In the genomic region with DNA sequence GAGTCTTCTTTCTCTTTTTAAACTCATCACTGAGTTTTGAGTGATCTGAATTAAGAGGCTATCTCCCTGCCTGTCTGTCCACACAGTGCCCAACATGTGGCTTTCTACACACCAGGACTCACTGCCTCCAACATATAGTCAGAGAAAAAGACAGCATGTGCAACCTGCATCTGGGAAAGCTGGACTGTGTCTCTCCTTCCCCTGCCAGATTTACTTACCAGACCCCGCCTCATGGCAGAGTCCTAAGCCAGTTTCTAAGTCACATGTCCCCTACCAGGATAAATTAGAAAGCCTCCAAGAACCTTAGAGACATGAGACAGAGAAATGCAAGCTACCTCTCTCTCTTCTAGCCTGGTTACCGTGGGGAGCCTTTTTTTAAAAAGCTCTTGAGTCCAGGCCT, we compare ENCODE assay signal across 13 cellular contexts. TPM values are rescaled to one million over a fixed set of nuclear protein-coding genes. Genes with fewer than 3 reads are reported as not detected.
DNase-seq lines count a peak whose midpoint lies in the region; ATAC-seq, FAIRE-seq and TF ChIP-seq lines count a peak whose summit lies in the region.
"Had no signal": no experiment of that assay in that cellular context is flagged by ENCODE, and none has a peak within 500 bp of the region (broad histone marks: within the 10 kb centered on the region; RNA-seq: fewer than 3 reads in every experiment).

No MANE protein-coding gene starts in this region.

- CTCF ChIA-PET in activated CD8-positive, alpha-beta T cell treated with anti-CD3 and anti-CD28 coated beads for 36 hours (lab: Charles Lee) = interaction anchor here (1.1 to 7.3 kb wide), 6 partner anchors 9 to 79 kb away, joined by 3 to 240 read pairs (median 10); no protein-coding TSS in a partner anchor
- CTCF ChIA-PET in activated CD8-positive, alpha-beta T cell treated with anti-CD3 and anti-CD28 coated beads, Interleukin-2, amount 10 ng/mL, durations not matched to agents 7 days and 5 days (lab: Charles Lee) = interaction anchor here (0.7 to 27.1 kb wide), 5 partner anchors 9 to 20 kb away, joined by 4 to 1049 read pairs (median 8); no protein-coding TSS in a partner anchor

- H3K27ac ChIP-seq in muscle layer of colon (ENCODE audit: low read depth, low read length) = peak overlapping the region; percentile 98
- H3K27ac ChIP-seq in thyroid gland = peak overlapping the region; percentile 94 to 98 (median 98)

- DNase-seq in activated CD8-positive, alpha-beta T cell treated with anti-CD3 and anti-CD28 coated beads for 36 hours = no peak
- DNase-seq in activated CD8-positive, alpha-beta T cell treated with anti-CD3 and anti-CD28 coated beads, Interleukin-2, amount 10 ng/mL, durations not matched to agents 7 days and 5 days = no peak
- no peak for DNase-seq in adipocyte (ENCODE audit: low read depth)
- DNase-seq in thyroid gland = no peak
- no peak for DNase-seq in NOMO-1 (lab: John Stamatoyannopoulos, UW; ENCODE audit: unreplicated experiment in 2 of 2)
- no peak for DNase-seq in H54 (ENCODE audit: insufficient read length, low spot score)
- DNase-seq: MM.1S, NCI-H69 had no signal

- H3K4me1 Mint-ChIP-seq in activated CD8-positive, alpha-beta T cell treated with anti-CD3 and anti-CD28 coated beads for 36 hours (ENCODE audit: low read depth) = peaks cover 65% of the 10 kb centered on the region
- H3K4me1 Mint-ChIP-seq in activated CD8-positive, alpha-beta T cell treated with anti-CD3 and anti-CD28 coated beads, Interleukin-2, amount 10 ng/mL, durations not matched to agents 7 days and 5 days (ENCODE audit: low read depth) = peaks cover 74% of the 10 kb centered on the region

- no peaks in the 10 kb centered on the region for H3K9me3 Mint-ChIP-seq in activated CD8-positive, alpha-beta T cell treated with anti-CD3 and anti-CD28 coated beads for 36 hours
- H3K9me3 Mint-ChIP-seq in activated CD8-positive, alpha-beta T cell treated with anti-CD3 and anti-CD28 coated beads, Interleukin-2, amount 10 ng/mL, durations not matched to agents 7 days and 5 days (ENCODE audit: insufficient read depth) = no peaks in the 10 kb centered on the region

- POLR2A ChIA-PET in activated CD8-positive, alpha-beta T cell treated with anti-CD3 and anti-CD28 coated beads for 36 hours (lab: Charles Lee) = interaction anchor here (1.4 to 37.9 kb wide), 3 partner anchors 9 to 15 kb away, joined by 9 to 904 read pairs (median 81); no protein-coding TSS in a partner anchor
- POLR2A ChIA-PET in activated CD8-positive, alpha-beta T cell treated with anti-CD3 and anti-CD28 coated beads, Interleukin-2, amount 10 ng/mL, durations not matched to agents 7 days and 5 days (lab: Charles Lee) = interaction anchor here (0.8 to 20.2 kb wide), 4 partner anchors 9 to 17 kb away, joined by 4 to 642 read pairs (median 140); no protein-coding TSS in a partner anchor

- peaks cover 22% of the 10 kb centered on the region for H3K36me3 Mint-ChIP-seq in activated CD8-positive, alpha-beta T cell treated with anti-CD3 and anti-CD28 coated beads for 36 hours (ENCODE audit: low read depth)
- peaks cover 16% of the 10 kb centered on the region for H3K36me3 Mint-ChIP-seq in activated CD8-positive, alpha-beta T cell treated with anti-CD3 and anti-CD28 coated beads, Interleukin-2, amount 10 ng/mL, durations not matched to agents 7 days and 5 days (ENCODE audit: low read depth)

- H3K9ac ChIP-seq in adipocyte (ENCODE audit: low read length) (peak overlapping the region; percentile 100), muscle layer of colon (ENCODE audit: low read length) (no peak overlapping the region)
- H3K9ac ChIP-seq: parathyroid adenoma had no signal

- H3K9me3 ChIP-seq in adipocyte (ENCODE audit: control insufficient read depth, low read length) = no peaks in the 10 kb centered on the region
- H3K9me3 ChIP-seq in muscle layer of colon (ENCODE audit: low read length) = no peaks in the 10 kb centered on the region
- H3K9me3 ChIP-seq in thyroid gland = no peaks in the 10 kb centered on the region

- H3K27ac Mint-ChIP-seq in activated CD8-positive, alpha-beta T cell treated with anti-CD3 and anti-CD28 coated beads for 36 hours = peak overlapping the region; percentile 92
- no peak overlapping the region for H3K27ac Mint-ChIP-seq in activated CD8-positive, alpha-beta T cell treated with anti-CD3 and anti-CD28 coated beads, Interleukin-2, amount 10 ng/mL, durations not matched to agents 7 days and 5 days

- intact Hi-C loops in activated CD8-positive, alpha-beta T cell treated with anti-CD3 and anti-CD28 coated beads for 36 hours (cut with micrococcal nuclease) = no loop called here
- intact Hi-C loops in thyroid gland (cut with DNase I) = no loop called here

- no peak for ATAC-seq in activated CD8-positive, alpha-beta T cell treated with anti-CD3 and anti-CD28 coated beads for 36 hours
- ATAC-seq in activated CD8-positive, alpha-beta T cell treated with anti-CD3 and anti-CD28 coated beads, Interleukin-2, amount 10 ng/mL, durations not matched to agents 7 days and 5 days = no peak
- no peak for ATAC-seq in GM19452 (IDR thresholded peaks at IDR 0.05; ENCODE audit: unreplicated experiment)
- ATAC-seq: HCT116 had no signal

- H3K36me3 ChIP-seq in adipocyte (ENCODE audit: control insufficient read depth, insufficient read depth, low read length, severe bottlenecking) (no peaks in the 10 kb centered on the region), muscle layer of colon (ENCODE audit: insufficient read depth, low read length) (no peaks in the 10 kb centered on the region), thyroid gland (no peaks in the 10 kb centered on the region)

- H3K4me3 ChIP-seq in adipocyte (ENCODE audit: low read length) (peak overlapping the region; percentile 20), muscle layer of colon (ENCODE audit: low read depth in 1 of 2, low read length in 2 of 2) (no peak overlapping the region), thyroid gland (replicated peaks in 1 of 3) (no peak overlapping the region)

- H3K4me1 ChIP-seq in adipocyte (ENCODE audit: control insufficient read depth, insufficient read depth, low read length) (peaks cover 80% of the 10 kb centered on the region), muscle layer of colon (ENCODE audit: insufficient read depth, low read length) (peaks cover 70% of the 10 kb centered on the region), thyroid gland (peaks cover 65 to 80% of the 10 kb centered on the region in 2 donors)

- TF ChIP-seq CTCF in activated CD8-positive, alpha-beta T cell treated with anti-CD3 and anti-CD28 coated beads for 36 hours (IDR thresholded peaks at IDR 0.05) = no peak
- TF ChIP-seq CTCF in thyroid gland (IDR thresholded peaks at IDR 0.05) = no peak

- no peak overlapping the region for H3K4me3 Mint-ChIP-seq in activated CD8-positive, alpha-beta T cell treated with anti-CD3 and anti-CD28 coated beads for 36 hours
- no peak overlapping the region for H3K4me3 Mint-ChIP-seq in activated CD8-positive, alpha-beta T cell treated with anti-CD3 and anti-CD28 coated beads, Interleukin-2, amount 10 ng/mL, durations not matched to agents 7 days and 5 days

- H3K27me3 ChIP-seq in adipocyte (replicated peaks; ENCODE audit: control insufficient read depth, insufficient read depth, low read length) (no peaks in the 10 kb centered on the region), muscle layer of colon (ENCODE audit: control insufficient read depth in 1 of 2, insufficient read depth in 2 of 2, low read length in 2 of 2) (no peaks in the 10 kb centered on the region), thyroid gland (no peaks in the 10 kb centered on the region)

- H3K27me3 Mint-ChIP-seq in activated CD8-positive, alpha-beta T cell treated with anti-CD3 and anti-CD28 coated beads for 36 hours = no peaks in the 10 kb centered on the region
- H3K27me3 Mint-ChIP-seq in activated CD8-positive, alpha-beta T cell treated with anti-CD3 and anti-CD28 coated beads, Interleukin-2, amount 10 ng/mL, durations not matched to agents 7 days and 5 days (ENCODE audit: low read depth) = no peaks in the 10 kb centered on the region

- TF ChIP-seq POLR2A in thyroid gland (IDR thresholded peaks at IDR 0.05) (no peak), H54 (IDR thresholded peaks at IDR 0.05; ENCODE audit: low read depth, low read length) (no peak)

- WGBS in thyroid gland, 2 donors = 56 to 59% methylated on average over 2 of the region's 2 CpGs

- no peak for FAIRE-seq in H54 (lab: Jason Lieb, UNC)
- FAIRE-seq: G401.6 had no signal

RNA-seq across cellular contexts. Expression of gene HDAC7, which starts 2.7 kb away (rescaled TPM):
- 100 to 1,000 TPM; 373 to 382 TPM for total RNA-seq in activated CD8-positive, alpha-beta T cell treated with anti-CD3 and anti-CD28 coated beads for 36 hours
- total RNA-seq in activated CD8-positive, alpha-beta T cell treated with anti-CD3 and anti-CD28 coated beads, Interleukin-2, amount 10 ng/mL, durations not matched to agents 7 days and 5 days = 100 to 1,000 TPM; 180 to 207 TPM
- total RNA-seq in thyroid gland = 10 to 100 TPM; 44.5 to 61.9 (median 52.6) TPM

RNA-seq across cellular contexts. Expression of gene SLC48A1, which starts 49.3 kb away (rescaled TPM):
- 10 to 100 TPM in 1 of 2 experiments, 1 to 10 TPM in 1; 8.8 to 10.2 TPM for total RNA-seq in activated CD8-positive, alpha-beta T cell treated with anti-CD3 and anti-CD28 coated beads for 36 hours
- total RNA-seq in activated CD8-positive, alpha-beta T cell treated with anti-CD3 and anti-CD28 coated beads, Interleukin-2, amount 10 ng/mL, durations not matched to agents 7 days and 5 days = 1 to 10 TPM; 7.0 to 8.1 TPM
- total RNA-seq in thyroid gland = 100 to 1,000 TPM in 3 of 4 donors, 10 to 100 TPM in 1; 59.3 to 276 (median 187) TPM

Comparison
In these comparisons a context has a peak if more than half of its experiments do, and no peak if none do; other contexts are left out.
1. RNA of gene SLC48A1, which starts 49.3 kb away (total RNA-seq): 59.3 to 276 TPM in thyroid gland; 8.8 to 10.2 TPM in activated CD8-positive, alpha-beta T cell treated with anti-CD3 and anti-CD28 coated beads for 36 hours and 7.0 to 8.1 TPM in activated CD8-positive, alpha-beta T cell treated with anti-CD3 and anti-CD28 coated beads, Interleukin-2, amount 10 ng/mL, durations not matched to agents 7 days and 5 days; every median in the first group is over 4 times any median in the second.